ENCODE assay signal across 1 cellular context in the genomic region with DNA sequence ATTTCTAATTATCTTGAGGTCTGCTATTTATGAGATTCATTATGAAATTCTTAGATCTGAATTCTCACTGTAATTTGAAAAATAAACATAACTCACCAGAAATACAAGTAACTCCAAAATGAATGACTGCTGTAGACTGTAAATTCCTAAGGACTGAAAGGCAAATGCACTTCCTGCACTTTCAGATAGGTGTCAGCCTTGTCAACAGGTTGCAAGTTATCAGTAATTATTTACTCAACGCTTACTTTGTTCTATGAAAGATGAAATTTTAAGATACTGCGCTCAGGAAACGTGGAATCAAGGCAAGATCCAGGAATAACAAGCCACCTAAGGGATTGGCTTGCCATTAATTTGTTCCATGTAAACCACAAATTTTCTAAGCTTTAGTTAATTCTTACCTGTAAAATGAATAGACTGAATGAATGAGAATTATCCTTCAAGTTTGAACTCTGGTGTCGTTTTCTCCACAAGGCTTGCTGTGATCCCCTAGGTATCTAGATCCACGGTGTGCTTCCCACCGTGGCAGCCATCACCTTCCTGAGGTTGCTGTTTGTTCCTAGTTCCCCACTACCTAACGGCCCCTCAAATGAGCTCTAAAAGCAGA.
TF ChIP-seq lines count a peak whose summit lies in the region.

No MANE protein-coding gene starts in this region.

TF ChIP-seq in HCT116, 20 proteins besides CTCF, POLR2A, EP300 and RAD21:
- TF ChIP-seq FOSL1 (IDR thresholded peaks at IDR 0.05; ENCODE audit: low read depth) (peak; percentile 13), ELF1 (IDR thresholded peaks at IDR 0.05; ENCODE audit: borderline replicate concordance, low read depth) (no peak), CBX3 (IDR thresholded peaks at IDR 0.05; ENCODE audit: low read depth) (0 out of 2 replicates have a peak, but pooled peaks have one; percentile 42), YY1 (IDR thresholded peaks at IDR 0.05; ENCODE audit: extremely low read depth, insufficient replicate concordance, low read depth, low read length) (no peak), JUND (IDR thresholded peaks at IDR 0.05) (no peak), EGR1 (IDR thresholded peaks at IDR 0.05; ENCODE audit: low read depth) (no peak), SP1 (IDR thresholded peaks at IDR 0.05; ENCODE audit: low read depth) (no peak)
